27 cellular contexts compared by ENCODE assay signal in genomic region chr2:24087032-24087431, GRCh38. TPM values are rescaled to one million over a fixed set of nuclear protein-coding genes. Genes with fewer than 3 reads are reported as not detected.
DNase-seq lines count a peak whose midpoint lies in the region; ATAC-seq, FAIRE-seq and TF ChIP-seq lines count a peak whose summit lies in the region.
"Had no signal": no experiment of that assay in that cellular context is flagged by ENCODE, and none has a peak within 500 bp of the region (broad histone marks: within the 10 kb centered on the region; RNA-seq: fewer than 3 reads in every experiment).

No MANE protein-coding gene starts in this region.

- H3K4me2 ChIP-seq in K562 (ENCODE audit: insufficient read depth, low read length): no peak overlapping the region
- H3K4me2 ChIP-seq: BLaER1 had no signal

- POLR2A ChIA-PET in K562 (lab: Yijun Ruan, JAX): no interaction called here

- H3K4me3 ChIP-seq in K562 (no peak overlapping the region), transverse colon (no peak overlapping the region)
- H3K4me3 ChIP-seq: BLaER1, GM12878 had no signal

- H3K27me3 ChIP-seq in K562 (ENCODE audit: control insufficient read depth in 2 of 2, insufficient read depth in 2 of 2, low read length in 2 of 2) (no peaks in the 10 kb centered on the region), transverse colon (no peaks in the 10 kb centered on the region)
- H3K27me3 ChIP-seq: BE2C, BLaER1 had no signal

- H3K9ac ChIP-seq in K562 (ENCODE audit: insufficient read depth in 1 of 2, low read depth in 2 of 2, low read length in 2 of 2): no peak overlapping the region
- H3K9ac ChIP-seq: BLaER1 had no signal

- no peak for TF ChIP-seq RAD21 in K562 (CRISPR knock-in tag; conservative IDR thresholded peaks at IDR 0.05 in 1 of 2, IDR thresholded peaks at IDR 0.05 in 1 of 2)

- H3K4me3 Mint-ChIP-seq in nephron: peak overlapping the region; percentile 21 to 65 (median 31)
- H3K4me3 Mint-ChIP-seq: CD14-positive monocyte had no signal

- H3K79me2 ChIP-seq in K562 (ENCODE audit: control insufficient read depth, insufficient read depth, low read length): no peaks in the 10 kb centered on the region; the same call in 2 of the 3 replicates

- no peaks in the 10 kb centered on the region for H4K20me1 ChIP-seq in K562 (replicated peaks; ENCODE audit: control insufficient read depth, insufficient read depth, low read length)
- H4K20me1 ChIP-seq: BLaER1 had no signal

- intact Hi-C loops in K562 (cut with micrococcal nuclease) (no loop called here), transverse colon (cut with DNase I; ENCODE audit: low total_unique reads) (no loop called here)

- no peak overlapping the region for H2AFZ ChIP-seq in K562 (ENCODE audit: low read depth, low read length)

- peak overlapping the region in 2 of 3 experiments; percentile 16 to 62 for H3K27ac Mint-ChIP-seq in nephron
- H3K27ac Mint-ChIP-seq: CD4-positive, CD25-positive, alpha-beta regulatory T cell; CD8-positive, alpha-beta memory T cell had no signal

- WGBS in K562 (ENCODE audit: insufficient coverage, low coverage, missing lambda C conversion rate): 41% methylated on average over 3 of the region's 3 CpGs
- 77 to 81% methylated on average over 3 of the region's 3 CpGs for WGBS in transverse colon (ENCODE audit: low coverage in 1 of 2), 2 donors

- no peaks in the 10 kb centered on the region for H3K27me3 Mint-ChIP-seq in nephron (ENCODE audit: low read depth)
- H3K27me3 Mint-ChIP-seq: CD4-positive, alpha-beta memory T cell; CD4-positive, CD25-positive, alpha-beta regulatory T cell; CD8-positive, alpha-beta memory T cell had no signal

- in situ Hi-C loops in K562 (cut with MboI) (no loop called here), transverse colon (cut with MboI; ENCODE audit: low pct_ligation_motif_present in 1 of 4, low pct_unique_long_range_greater_than_20kb in 1 of 4, low sequenced_read_pairs in 3 of 4) (no loop called here)

- H3K27ac ChIP-seq in K562 (ENCODE audit: extremely low read depth, low read depth, low read length) (no peak overlapping the region), transverse colon (no peak overlapping the region)
- H3K27ac ChIP-seq: BLaER1 had no signal

- TF ChIP-seq CTCF in K562 (IDR thresholded peaks at IDR 0.05 in 2 of 3, conservative IDR thresholded peaks at IDR 0.05 in 1 of 3; ENCODE audit: insufficient read depth in 2 of 3, low read depth in 1 of 3, low read length in 3 of 3) (no peak), nephron (IDR thresholded peaks at IDR 0.05; ENCODE audit: unreplicated experiment in 3 of 3) (no peak), transverse colon (IDR thresholded peaks at IDR 0.05) (no peak)

- TF ChIP-seq EP300 in K562 (IDR thresholded peaks at IDR 0.05; ENCODE audit: low read length) (no peak), transverse colon (IDR thresholded peaks at IDR 0.05; ENCODE audit: low read depth) (no peak)

- no peak for DNase-seq in K562 (ENCODE audit: extremely low read depth in 1 of 4, low spot score in 3 of 4)
- no peak for DNase-seq in transverse colon
- DNase-seq: 8988T; ACHN; BE2C; C1 segment of cervical spinal cord; CD4-positive, alpha-beta memory T cell; CD4-positive, CD25-positive, alpha-beta regulatory T cell; CD8-positive, alpha-beta memory T cell; COR-L47; DMS 273 treated with DMSO at 0.1 percent for 48 hours; DMS153; DMS53; DMS79; DND-41; EL; GDM1 had no signal

- peaks cover 12 to 18% of the 10 kb centered on the region in 2 experiments; a peak in 4 of 5 replicates for H3K4me1 ChIP-seq in K562 (replicated peaks in 1 of 2; ENCODE audit: control insufficient read depth in 2 of 2, insufficient read depth in 2 of 2, low read length in 2 of 2)
- H3K4me1 ChIP-seq in transverse colon: peaks cover 8 to 25% (median 15%) of the 10 kb centered on the region in 4 donors

- TF ChIP-seq POLR2A in K562 (conservative IDR thresholded peaks at IDR 0.05): no peak
- no peak for TF ChIP-seq POLR2A in transverse colon (IDR thresholded peaks at IDR 0.05)

- BruUV-seq in K562 (replicated peaks; lab: Mats Ljungman, UMichigan): no TSS peak

- peaks cover 22% of the 10 kb centered on the region for H3K4me1 Mint-ChIP-seq in nephron

- H3K36me3 ChIP-seq in K562 (ENCODE audit: control insufficient read depth, insufficient read depth, low read length): peaks cover 6% of the 10 kb centered on the region; the same call in 2 of the 3 replicates
- peaks cover 0 to 4% (median 0%) of the 10 kb centered on the region in 4 donors for H3K36me3 ChIP-seq in transverse colon

- CTCF ChIA-PET in K562 (lab: Yijun Ruan, JAX; ENCODE audit: low intra/inter-chr PET ratio): no interaction called here

- H3K36me3 Mint-ChIP-seq in nephron (ENCODE audit: low read depth): peaks cover 25% of the 10 kb centered on the region

- no peaks in the 10 kb centered on the region for H3K9me3 Mint-ChIP-seq in nephron
- H3K9me3 Mint-ChIP-seq: CD4-positive, alpha-beta memory T cell; CD4-positive, CD25-positive, alpha-beta regulatory T cell; CD8-positive, alpha-beta memory T cell had no signal

- H3K9me3 ChIP-seq in K562 (replicated peaks; ENCODE audit: control insufficient read depth, insufficient read depth, low read depth, low read length) (no peaks in the 10 kb centered on the region; the same call in 1 of the 2 replicates), transverse colon (no peaks in the 10 kb centered on the region)
- H3K9me3 ChIP-seq: BE2C, BLaER1 had no signal

- no peaks in the 10 kb centered on the region for H3K9me1 ChIP-seq in K562 (ENCODE audit: control insufficient read depth, insufficient read depth, low read length)

- ATAC-seq in K562: no peak
- no peak for ATAC-seq in GM21526 (IDR thresholded peaks at IDR 0.05; ENCODE audit: low FRiP score, unreplicated experiment)
- ATAC-seq: GM12878 had no signal

- no peak for FAIRE-seq in K562 (lab: Jason Lieb, UNC)
- FAIRE-seq: A204.1, GM12878, GM12892, GM18507 had no signal

RNA-seq across cellular contexts. Expression of gene TP53I3, which starts 2.4 kb away (rescaled TPM):
- total RNA-seq in K562 (2011; cell fraction: chromatin; rRNA removed; ENCODE audit: low replicate concordance): 4.6 and 9.4 TPM in 2 replicates
- 10.1 and 11.7 TPM in 2 replicates for total RNA-seq in K562 (2011; cell fraction: nucleolus; rRNA removed)
- 1.7 and 5.0 TPM in 2 replicates for total RNA-seq in K562 (2011; cell fraction: nucleoplasm; rRNA removed)
- total RNA-seq in K562 (2014; rRNA removed) (7.8 and 8.1 TPM in 2 replicates), K562 (2014; rRNA removed; fragmentation: Illumina TruSeq; extraction: Trizol) (3.3 and 3.9 TPM in 2 replicates), K562 (2015; rRNA removed; fragmentation: Illumina TruSeq; extraction: Trizol) (5.6 and 6.1 TPM in 2 replicates), K562 (2021) (6.1 and 8.2 TPM in 2 replicates), transverse colon (100 to 1,000 TPM in 3 of 4 donors, 10 to 100 TPM in 1; 83.2 to 257 (median 128) TPM)
- polyA plus RNA-seq in K562 (2011; rRNA removed) (4.2 and 4.6 TPM in 2 replicates), K562 (2014; fragmentation: Illumina TruSeq; extraction: Trizol) (4.8 and 5.7 TPM in 2 replicates), K562 (2014; fragmentation: Nextera tagmentation; extraction: Ambion mirVana) (1 to 10 TPM in 1 of 2 experiments, under 1 TPM in 1; 0.65 to 1.3 TPM), K562 (2014; rRNA removed) (9.5 and 10.3 TPM in 2 replicates)
- polyA plus RNA-seq in K562 (2011; cell fraction: cytosol; rRNA removed): 4.6 and 6.8 TPM in 2 replicates
- 6.4 and 8.1 TPM in 2 replicates for polyA plus RNA-seq in K562 (2011; cell fraction: nucleus; rRNA removed)
- 6.5 and 13.8 TPM in 2 replicates for polyA plus RNA-seq in K562 (2012)
- polyA minus RNA-seq in K562 (2011; rRNA and poly(A)+ RNA removed): 1.3 and 1.8 TPM in 2 replicates
- 1.1 and 2.1 TPM in 2 replicates for polyA minus RNA-seq in K562 (2011; cell fraction: cytosol; rRNA and poly(A)+ RNA removed)
- polyA minus RNA-seq in K562 (2011; cell fraction: nucleus; rRNA and poly(A)+ RNA removed): 3.4 and 5.4 TPM in 2 replicates
- polyA plus RNA-seq: CD8-positive, alpha-beta memory T cell had no signal

RNA-seq across cellular contexts. Expression of gene SF3B6, which starts 10.9 kb away (rescaled TPM):
- total RNA-seq in K562 (2011; cell fraction: chromatin; rRNA removed; ENCODE audit: low replicate concordance): 28.6 and 46.5 TPM in 2 replicates
- 30.5 and 30.9 TPM in 2 replicates for total RNA-seq in K562 (2011; cell fraction: nucleolus; rRNA removed)
- total RNA-seq in K562 (2011; cell fraction: nucleoplasm; rRNA removed): 44.7 and 47.3 TPM in 2 replicates
- total RNA-seq in K562 (2014; rRNA removed): 170 and 188 TPM in 2 replicates
- 290 and 295 TPM in 2 replicates for total RNA-seq in K562 (2014; rRNA removed; fragmentation: Illumina TruSeq; extraction: Trizol)
- 257 and 279 TPM in 2 replicates for total RNA-seq in K562 (2015; rRNA removed; fragmentation: Illumina TruSeq; extraction: Trizol)
- 146 and 167 TPM in 2 replicates for total RNA-seq in K562 (2021)
- 341 and 473 TPM in 2 replicates for polyA plus RNA-seq in K562 (2011; rRNA removed)
- polyA plus RNA-seq in K562 (2011; cell fraction: cytosol; rRNA removed): 135 and 247 TPM in 2 replicates
- polyA plus RNA-seq in K562 (2011; cell fraction: nucleus; rRNA removed): 53.9 and 109 TPM in 2 replicates
- polyA plus RNA-seq in K562 (2012): 183 and 224 TPM in 2 replicates
- 255 and 293 TPM in 2 replicates for polyA plus RNA-seq in K562 (2014; fragmentation: Illumina TruSeq; extraction: Trizol)
- 100 to 1,000 TPM; 535 to 591 TPM for polyA plus RNA-seq in K562 (2014; fragmentation: Nextera tagmentation; extraction: Ambion mirVana)
- 378 and 407 TPM in 2 replicates for polyA plus RNA-seq in K562 (2014; rRNA removed)
- polyA minus RNA-seq in K562 (2011; rRNA and poly(A)+ RNA removed): 126 and 127 TPM in 2 replicates
- 48.7 and 49.1 TPM in 2 replicates for polyA minus RNA-seq in K562 (2011; cell fraction: cytosol; rRNA and poly(A)+ RNA removed)
- 17.1 and 27.1 TPM in 2 replicates for polyA minus RNA-seq in K562 (2011; cell fraction: nucleus; rRNA and poly(A)+ RNA removed)
- 100 to 1,000 TPM in 1 of 4 donors, 10 to 100 TPM in 3; 17.3 to 104 (median 93.2) TPM for total RNA-seq in transverse colon

RNA-seq across cellular contexts. Expression of gene PFN4, which starts 36.1 kb away (rescaled TPM):
- 0.39 TPM in 1 of 2 replicates, not detected in the other for total RNA-seq in K562 (2011; cell fraction: chromatin; rRNA removed; ENCODE audit: low replicate concordance)
- total RNA-seq in K562 (2011; cell fraction: nucleolus; rRNA removed): not detected in 2 replicates
- not detected in 2 replicates for total RNA-seq in K562 (2011; cell fraction: nucleoplasm; rRNA removed)
- total RNA-seq in K562 (2014; rRNA removed) (0.45 and 0.65 TPM in 2 replicates), K562 (2014; rRNA removed; fragmentation: Illumina TruSeq; extraction: Trizol) (0.51 and 0.73 TPM in 2 replicates), K562 (2015; rRNA removed; fragmentation: Illumina TruSeq; extraction: Trizol) (0.41 and 0.54 TPM in 2 replicates), K562 (2021) (0.16 and 0.56 TPM in 2 replicates), transverse colon (under 1 TPM in 1 of 4 donors, not detected in 3; 0.80 TPM)
- polyA plus RNA-seq in K562 (2011; rRNA removed) (0.26 TPM in 1 of 2 replicates, not detected in the other), K562 (2014; fragmentation: Illumina TruSeq; extraction: Trizol) (0.31 TPM in 1 of 2 replicates, not detected in the other), K562 (2014; fragmentation: Nextera tagmentation; extraction: Ambion mirVana) (under 1 TPM; 0.07 to 0.15 TPM), K562 (2014; rRNA removed) (not detected in 2 replicates)
- polyA plus RNA-seq in K562 (2011; cell fraction: cytosol; rRNA removed): 0.18 TPM in 1 of 2 replicates, not detected in the other
- polyA plus RNA-seq in K562 (2011; cell fraction: nucleus; rRNA removed): 0.24 and 0.37 TPM in 2 replicates
- polyA plus RNA-seq in K562 (2012): 0.42 and 0.46 TPM in 2 replicates
- polyA minus RNA-seq in K562 (2011; rRNA and poly(A)+ RNA removed): not detected in 2 replicates
- not detected in 2 replicates for polyA minus RNA-seq in K562 (2011; cell fraction: cytosol; rRNA and poly(A)+ RNA removed)
- polyA minus RNA-seq in K562 (2011; cell fraction: nucleus; rRNA and poly(A)+ RNA removed): 1.00 and 1.6 TPM in 2 replicates
- total RNA-seq: A673; CD4-positive, alpha-beta memory T cell; CD4-positive, CD25-positive, alpha-beta regulatory T cell; G401 had no signal
- polyA plus RNA-seq: CD14-positive monocyte; CD4-positive, alpha-beta memory T cell; CD4-positive, CD25-positive, alpha-beta regulatory T cell; CD8-positive, alpha-beta memory T cell had no signal

RNA-seq across cellular contexts. Expression of gene FAM228B, which starts 36.2 kb away (rescaled TPM):
- 5.1 and 10.9 TPM in 2 replicates for total RNA-seq in K562 (2011; cell fraction: chromatin; rRNA removed; ENCODE audit: low replicate concordance)
- total RNA-seq in K562 (2011; cell fraction: nucleolus; rRNA removed): 6.2 and 9.7 TPM in 2 replicates
- 6.1 and 7.9 TPM in 2 replicates for total RNA-seq in K562 (2011; cell fraction: nucleoplasm; rRNA removed)
- total RNA-seq in K562 (2014; rRNA removed) (1.9 and 2.0 TPM in 2 replicates), K562 (2014; rRNA removed; fragmentation: Illumina TruSeq; extraction: Trizol) (2.7 and 3.7 TPM in 2 replicates), K562 (2015; rRNA removed; fragmentation: Illumina TruSeq; extraction: Trizol) (3.6 and 3.7 TPM in 2 replicates), K562 (2021) (1.9 and 2.1 TPM in 2 replicates), transverse colon (10 to 100 TPM in 1 of 4 donors, 1 to 10 TPM in 2, under 1 TPM in 1; 0.75 to 17.8 (median 3.9) TPM)
- polyA plus RNA-seq in K562 (2011; rRNA removed) (3.5 and 4.1 TPM in 2 replicates), K562 (2014; fragmentation: Illumina TruSeq; extraction: Trizol) (2.0 and 2.6 TPM in 2 replicates), K562 (2014; fragmentation: Nextera tagmentation; extraction: Ambion mirVana) (1 to 10 TPM; 1.1 to 1.3 TPM), K562 (2014; rRNA removed) (1.4 and 3.0 TPM in 2 replicates)
- polyA plus RNA-seq in K562 (2011; cell fraction: cytosol; rRNA removed): 0.78 and 0.97 TPM in 2 replicates
- polyA plus RNA-seq in K562 (2011; cell fraction: nucleus; rRNA removed): 3.2 and 6.5 TPM in 2 replicates
- 3.2 and 12.5 TPM in 2 replicates for polyA plus RNA-seq in K562 (2012)
- polyA minus RNA-seq in K562 (2011; rRNA and poly(A)+ RNA removed): 3.6 and 7.8 TPM in 2 replicates
- polyA minus RNA-seq in K562 (2011; cell fraction: cytosol; rRNA and poly(A)+ RNA removed): 0.82 and 1.7 TPM in 2 replicates
- polyA minus RNA-seq in K562 (2011; cell fraction: nucleus; rRNA and poly(A)+ RNA removed): 5.7 and 10.3 TPM in 2 replicates

RNA-seq across cellular contexts. Expression of gene FKBP1B, which starts 37.5 kb away (rescaled TPM):
- 4.5 and 7.5 TPM in 2 replicates for total RNA-seq in K562 (2011; cell fraction: chromatin; rRNA removed; ENCODE audit: low replicate concordance)
- 2.4 and 2.7 TPM in 2 replicates for total RNA-seq in K562 (2011; cell fraction: nucleolus; rRNA removed)
- 3.9 and 7.7 TPM in 2 replicates for total RNA-seq in K562 (2011; cell fraction: nucleoplasm; rRNA removed)
- total RNA-seq in K562 (2014; rRNA removed) (1.6 and 2.0 TPM in 2 replicates), K562 (2014; rRNA removed; fragmentation: Illumina TruSeq; extraction: Trizol) (2.4 and 2.8 TPM in 2 replicates), K562 (2015; rRNA removed; fragmentation: Illumina TruSeq; extraction: Trizol) (1.3 and 1.6 TPM in 2 replicates), K562 (2021) (1.6 and 2.4 TPM in 2 replicates), transverse colon (10 to 100 TPM in 1 of 4 donors, 1 to 10 TPM in 3; 6.0 to 27.3 (median 8.4) TPM)
- polyA plus RNA-seq in K562 (2011; rRNA removed) (9.4 and 14.1 TPM in 2 replicates), K562 (2014; fragmentation: Illumina TruSeq; extraction: Trizol) (2.8 and 2.9 TPM in 2 replicates), K562 (2014; fragmentation: Nextera tagmentation; extraction: Ambion mirVana) (1 to 10 TPM in 1 of 2 experiments, under 1 TPM in 1; 0.58 to 1.2 TPM), K562 (2014; rRNA removed) (2.3 and 3.7 TPM in 2 replicates)
- polyA plus RNA-seq in K562 (2011; cell fraction: cytosol; rRNA removed): 10.5 and 10.6 TPM in 2 replicates
- polyA plus RNA-seq in K562 (2011; cell fraction: nucleus; rRNA removed): 10.7 and 14.9 TPM in 2 replicates
- polyA plus RNA-seq in K562 (2012): 2.8 and 3.7 TPM in 2 replicates
- 4.1 and 7.1 TPM in 2 replicates for polyA minus RNA-seq in K562 (2011; rRNA and poly(A)+ RNA removed)
- polyA minus RNA-seq in K562 (2011; cell fraction: cytosol; rRNA and poly(A)+ RNA removed): 2.2 TPM in 1 of 2 replicates, not detected in the other
- 0.81 and 1.9 TPM in 2 replicates for polyA minus RNA-seq in K562 (2011; cell fraction: nucleus; rRNA and poly(A)+ RNA removed)

Comparison
In these comparisons a context has a peak if more than half of its experiments do, and no peak if none do; other contexts are left out.
1. RNA of gene TP53I3, which starts 2.4 kb away (total RNA-seq): 83.2 to 257 TPM in transverse colon; 1.7 to 11.7 TPM in K562; every median in the first group is over 4 times any median in the second.